ENCODE assay signal across 10 cellular contexts in genomic region chr22:50775132-50775531, GRCh38. TPM values are rescaled to one million over a fixed set of nuclear protein-coding genes. Genes with fewer than 3 reads are reported as not detected.
DNase-seq lines count a peak whose midpoint lies in the region; ATAC-seq and TF ChIP-seq lines count a peak whose summit lies in the region.
"Not testable (repeated sequence)": the region's sequence is repeated elsewhere in the genome, so short reads cannot be mapped to it uniquely, and the experiment has no call there.
"Had no signal": no experiment of that assay in that cellular context is flagged by ENCODE, and none has a peak within 500 bp of the region (broad histone marks: within the 10 kb centered on the region; RNA-seq: fewer than 3 reads in every experiment).

No MANE protein-coding gene starts in this region.

- H3K36me3 ChIP-seq in MG63, result not testable (repeated sequence)
- H3K36me3 ChIP-seq in PC-9 (ENCODE audit: low read depth), result peaks cover 19% of the 10 kb centered on the region; the same call in 1 of the 2 replicates

- not testable (repeated sequence) for H3K9me2 ChIP-seq in PC-9 (ENCODE audit: insufficient read depth)

- TF ChIP-seq CTCF in AG04450 (IDR thresholded peaks at IDR 0.05; ENCODE audit: low read depth, low read length), result peak; percentile 50
- TF ChIP-seq CTCF in GM12873 (IDR thresholded peaks at IDR 0.05; ENCODE audit: insufficient read depth, low read depth, low read length, missing control alignments), result peak; percentile 21
- peak; percentile 79 for TF ChIP-seq CTCF in PC-9 (conservative IDR thresholded peaks at IDR 0.05)
- peak; percentile 13 for TF ChIP-seq CTCF in activated CD8-positive, alpha-beta T cell treated with anti-CD3 and anti-CD28 coated beads for 36 hours (IDR thresholded peaks at IDR 0.05)

- not testable (repeated sequence) for H3K4me2 ChIP-seq in PC-9

- not testable (repeated sequence) for H3K27me3 Mint-ChIP-seq in activated CD8-positive, alpha-beta T cell treated with anti-CD3 and anti-CD28 coated beads for 36 hours

- not testable (repeated sequence) for H3K4me3 ChIP-seq in AG04450 (ENCODE audit: low read depth, low read length); MG63; PC-9

- not testable (repeated sequence) for H3K9me3 Mint-ChIP-seq in activated CD8-positive, alpha-beta T cell treated with anti-CD3 and anti-CD28 coated beads for 36 hours

- ATAC-seq in activated CD8-positive, alpha-beta T cell treated with anti-CD3 and anti-CD28 coated beads for 36 hours, result peak; percentile 58

- BruUV-seq in PC-9 (replicated peaks; lab: Mats Ljungman, UMichigan), result not testable (repeated sequence)

- not testable (repeated sequence) for H3K4me3 Mint-ChIP-seq in activated CD8-positive, alpha-beta T cell treated with anti-CD3 and anti-CD28 coated beads for 36 hours

- H3F3A ChIP-seq in PC-9 (ENCODE audit: insufficient read depth, low read depth), result not testable (repeated sequence)

- H3K4me1 ChIP-seq in PC-9 (replicated peaks; ENCODE audit: insufficient read depth), result not testable (repeated sequence)

- H3K4me1 Mint-ChIP-seq in activated CD8-positive, alpha-beta T cell treated with anti-CD3 and anti-CD28 coated beads for 36 hours (ENCODE audit: low read depth), result not testable (repeated sequence)

- not testable (repeated sequence) for H3K27me3 ChIP-seq in AG04450 (ENCODE audit: control insufficient read depth, insufficient read depth, low read length); MG63; PC-9 (ENCODE audit: insufficient read depth, low read depth)

- H2AFZ ChIP-seq in PC-9, result not testable (repeated sequence)

- DNase-seq in AG04450 (ENCODE audit: low read depth, low spot score), result not testable (repeated sequence)
- DNase-seq in MG63 (peak; percentile 28), PC-9 (peak; percentile 55 to 56), ecto neural progenitor cell (ENCODE audit: low spot score) (peak; percentile 90), iPS-NIHi11 (ENCODE audit: low spot score) (peak; percentile 80), posterior cingulate gyrus (peak in 8 of 10 donors; percentile 23 to 88 (median 26))
- peak; percentile 22 for DNase-seq in activated CD8-positive, alpha-beta T cell treated with anti-CD3 and anti-CD28 coated beads for 36 hours

- not testable (repeated sequence) for H3K27ac ChIP-seq in AG04450 (ENCODE audit: low read depth, low read length); PC-9

- not testable (repeated sequence) for H3K27ac Mint-ChIP-seq in activated CD8-positive, alpha-beta T cell treated with anti-CD3 and anti-CD28 coated beads for 36 hours

- H3K79me2 ChIP-seq in PC-9 (ENCODE audit: low read depth), result not testable (repeated sequence)

- POLR2A ChIA-PET in AG04450 (lab: Yijun Ruan, JAX); PC-9 (lab: Charles Lee; ENCODE audit: unreplicated experiment); activated CD8-positive, alpha-beta T cell treated with anti-CD3 and anti-CD28 coated beads for 36 hours (lab: Charles Lee): not testable (repeated sequence)

- intact Hi-C loops in PC-9 (cut with micrococcal nuclease; ENCODE audit: unreplicated experiment); activated CD8-positive, alpha-beta T cell treated with anti-CD3 and anti-CD28 coated beads for 36 hours (cut with micrococcal nuclease); posterior cingulate gyrus (cut with DNase I): not testable (repeated sequence)

- H3K9me3 ChIP-seq in AG04450 (ENCODE audit: control insufficient read depth, insufficient read depth, low read length); MG63; PC-9 (ENCODE audit: insufficient read depth, low read depth): not testable (repeated sequence)

- H4K20me1 ChIP-seq in PC-9 (ENCODE audit: insufficient read depth), result not testable (repeated sequence)

- CTCF ChIA-PET in AG04450 (lab: Charles Lee), result interaction anchor here (0.6 to 1.2 kb wide), 5 partner anchors 9 to 126 kb away, joined by 3 to 7 read pairs (median 4); partner anchors contain the start of gene RABL2B
- CTCF ChIA-PET in PC-9 (lab: Charles Lee), result interaction anchor here (0.6 kb wide), 1 partner anchor 134 kb away, joined by 3 read pairs; no protein-coding TSS in a partner anchor
- CTCF ChIA-PET in activated CD8-positive, alpha-beta T cell treated with anti-CD3 and anti-CD28 coated beads for 36 hours (lab: Charles Lee), result not testable (repeated sequence)

- not testable (repeated sequence) for H3K36me3 Mint-ChIP-seq in activated CD8-positive, alpha-beta T cell treated with anti-CD3 and anti-CD28 coated beads for 36 hours (ENCODE audit: low read depth)

RNA-seq across cellular contexts. Expression of gene RABL2B, which starts 8.3 kb away (rescaled TPM):
- polyA plus RNA-seq in AG04450 (2011; rRNA removed), result 31.4 and 31.5 TPM in 2 replicates
- 18.2 and 22.9 TPM in 2 replicates for polyA minus RNA-seq in AG04450 (2011; rRNA and poly(A)+ RNA removed)
- 6.5 and 11.5 TPM in 2 replicates for total RNA-seq in MG63 (2014; rRNA removed; shearing (Covaris generic); ENCODE audit: low replicate concordance)
- 44.0 and 48.4 TPM in 2 replicates for total RNA-seq in PC-9 (2021)
- 10 to 100 TPM; 19.2 to 22.5 TPM for total RNA-seq in activated CD8-positive, alpha-beta T cell treated with anti-CD3 and anti-CD28 coated beads for 36 hours

RNA-seq across cellular contexts. Expression of gene ACR, which starts 37.1 kb away (rescaled TPM):
- not detected in 2 replicates for polyA plus RNA-seq in AG04450 (2011; rRNA removed)
- not detected in 2 replicates for polyA minus RNA-seq in AG04450 (2011; rRNA and poly(A)+ RNA removed)
- not detected in 2 replicates for total RNA-seq in MG63 (2014; rRNA removed; shearing (Covaris generic); ENCODE audit: low replicate concordance)
- total RNA-seq in PC-9 (2021), result 0.28 TPM in 1 of 2 replicates, not detected in the other
- total RNA-seq in activated CD8-positive, alpha-beta T cell treated with anti-CD3 and anti-CD28 coated beads for 36 hours, result not detected
- total RNA-seq: activated T-cell treated with anti-CD3 and anti-CD28 coated beads, Interleukin-2, amount 50 U/mL, for 72 hours; T-helper 1 cell treated with Interleukin-12 subunit alpha and Interleukin-12 subunit beta and Interleukin-4 antibody, amounts not matched to agents 30 ng/mL and 1 ng/mL, for 36 hours had no signal

Comparison
In these comparisons a context has a peak if more than half of its experiments do, and no peak if none do; other contexts are left out.
1. CTCF ChIP-seq: peak in every context shown above with its lines; median percentile 79 in PC-9; 50 in AG04450; 21 in GM12873; 13 in activated CD8-positive, alpha-beta T cell treated with anti-CD3 and anti-CD28 coated beads for 36 hours.